8 cellular contexts compared by ENCODE assay signal in genomic region chr2:179106342-179107178, GRCh38. TPM values are rescaled to one million over a fixed set of nuclear protein-coding genes. Genes with fewer than 3 reads are reported as not detected.
DNase-seq lines count a peak whose midpoint lies in the region; ATAC-seq and TF ChIP-seq lines count a peak whose summit lies in the region.

No MANE protein-coding gene starts in this region.

- 34 to 60% methylated on average over 7 of the region's 7 CpGs for WGBS in body of pancreas, 2 donors
- 47 to 59% methylated on average over 7 of the region's 7 CpGs for WGBS in upper lobe of left lung, 2 donors

- H3K9me3 ChIP-seq in body of pancreas: no peaks in the 10 kb centered on the region
- no peaks in the 10 kb centered on the region for H3K9me3 ChIP-seq in upper lobe of left lung

- intact Hi-C loops in body of pancreas (cut with DNase I): no loop called here

- TF ChIP-seq EP300 in upper lobe of left lung (IDR thresholded peaks at IDR 0.05): peak in 1 of 4 donors; percentile 65

- H3K27me3 ChIP-seq in BJ (ENCODE audit: control insufficient read depth, insufficient read depth, low read length) (no peaks in the 10 kb centered on the region), body of pancreas (no peaks in the 10 kb centered on the region), upper lobe of left lung (no peaks in the 10 kb centered on the region)

- TF ChIP-seq CTCF in BJ (IDR thresholded peaks at IDR 0.05; ENCODE audit: insufficient read depth, low read depth, low read length): no peak
- TF ChIP-seq CTCF in body of pancreas (IDR thresholded peaks at IDR 0.05): no peak
- no peak for TF ChIP-seq CTCF in upper lobe of left lung (IDR thresholded peaks at IDR 0.05)

- H3K27ac ChIP-seq in body of pancreas: peak overlapping the region; percentile 3 to 66 (median 62)
- H3K27ac ChIP-seq in upper lobe of left lung: peak overlapping the region in 3 of 4 donors; percentile 2 to 53 (median 47)

- TF ChIP-seq POLR2A in body of pancreas (IDR thresholded peaks at IDR 0.05) (no peak), upper lobe of left lung (IDR thresholded peaks at IDR 0.05) (no peak)

- peaks cover 2% of the 10 kb centered on the region; the same call in 1 of the 2 replicates for H3K36me3 ChIP-seq in BJ (ENCODE audit: control insufficient read depth, insufficient read depth, low read length)
- peaks cover 0 to 5% of the 10 kb centered on the region in 2 donors for H3K36me3 ChIP-seq in body of pancreas (replicated peaks in 1 of 2; ENCODE audit: insufficient read depth in 1 of 2, low read depth in 2 of 2)
- H3K36me3 ChIP-seq in upper lobe of left lung: peaks cover 0 to 40% (median 1%) of the 10 kb centered on the region in 4 donors

- CTCF ChIA-PET in BJ (lab: Yijun Ruan, JAX): interaction anchor here (1.3 kb wide), 2 partner anchors 11 to 23 kb away, joined by 3 to 5 read pairs; no protein-coding TSS in a partner anchor

- POLR2A ChIA-PET in BJ (lab: Charles Lee): no interaction called here

- DNase-seq in BJ (ENCODE audit: low read depth) (peak; percentile 78), NCI-H446 (lab: John Stamatoyannopoulos, UW) (peak; percentile 73 to 91), body of pancreas (peak; percentile 54 to 86 (median 68)), left kidney (ENCODE audit: low read depth, low spot score) (peak; percentile 8), upper lobe of left lung (peak in 1 of 2 donors; percentile 72), Kasumi-1 (lab: John Stamatoyannopoulos, UW) (no peak)

- no peak overlapping the region for H3K4me3 ChIP-seq in BJ (ENCODE audit: low read depth, low read length)
- no peak overlapping the region for H3K4me3 ChIP-seq in body of pancreas
- no peak overlapping the region for H3K4me3 ChIP-seq in upper lobe of left lung

- H3K4me1 ChIP-seq in body of pancreas (peaks cover 37% of the 10 kb centered on the region), upper lobe of left lung (peaks cover 22 to 32% (median 23%) of the 10 kb centered on the region in 4 donors)

- ATAC-seq in GM19025 (IDR thresholded peaks at IDR 0.05; ENCODE audit: low read depth, unreplicated experiment) (peak; percentile 73), HG03175 (IDR thresholded peaks at IDR 0.05; ENCODE audit: unreplicated experiment) (peak; percentile 84), body of pancreas (peak; percentile 91), upper lobe of left lung (ENCODE audit: low FRiP score in 2 of 2) (peak; percentile 64 to 78)

RNA-seq across cellular contexts. Expression of gene CCDC141, which starts 56.6 kb away (rescaled TPM):
- not detected in 2 replicates for polyA plus RNA-seq in BJ (2011; rRNA removed)
- not detected in 2 replicates for polyA minus RNA-seq in BJ (2011; rRNA and poly(A)+ RNA removed)
- total RNA-seq in body of pancreas (10 to 100 TPM; 13.7 to 19.4 TPM), upper lobe of left lung (100 to 1,000 TPM in 1 of 6 donors, 10 to 100 TPM in 5; 18.5 to 126 (median 58.5) TPM)

Comparison
In these comparisons a context has a peak if more than half of its experiments do, and no peak if none do; other contexts are left out.
1. DNase-seq: peak in BJ (single experiment), NCI-H446 (2 of 2), body of pancreas (4 of 4) and left kidney (single experiment); none in Kasumi-1 (0 of 2).
2. Peak in every context shown above with its lines, with median percentiles within 50 percentile points of each other: ATAC-seq.